ENCODE assay signal across 1 cellular context in genomic region chr2:151796774-151797173, GRCh38.
TF ChIP-seq lines count a peak whose summit lies in the region.

No MANE protein-coding gene starts in this region.

TF ChIP-seq in GM12878, 131 proteins besides CTCF, POLR2A, EP300 and RAD21 (continued from another document):
- TF ChIP-seq RELB (IDR thresholded peaks at IDR 0.05; ENCODE audit: low read depth) (no peak), ZNF687 (IDR thresholded peaks at IDR 0.05) (no peak), PAX8 (IDR thresholded peaks at IDR 0.05) (no peak), WRNIP1 (IDR thresholded peaks at IDR 0.05; ENCODE audit: borderline replicate concordance, low read depth, low read length) (no peak), E4F1 (IDR thresholded peaks at IDR 0.05; ENCODE audit: borderline replicate concordance, partially characterized antibody) (no peak), YY1 (IDR thresholded peaks at IDR 0.05; ENCODE audit: low read depth, low read length) (no peak), CREM (IDR thresholded peaks at IDR 0.05; ENCODE audit: low read depth) (no peak), TCF3 (IDR thresholded peaks at IDR 0.05; ENCODE audit: borderline replicate concordance, insufficient read depth, low read depth, low read length) (no peak), STAT1 (conservative IDR thresholded peaks at IDR 0.05) (no peak), REST (IDR thresholded peaks at IDR 0.05; ENCODE audit: low read depth, low read length) (no peak), E2F8 (IDR thresholded peaks at IDR 0.05; ENCODE audit: low read depth, partially characterized antibody) (no peak)
